ENCODE assay signal across 8 cellular contexts in the genomic region with DNA sequence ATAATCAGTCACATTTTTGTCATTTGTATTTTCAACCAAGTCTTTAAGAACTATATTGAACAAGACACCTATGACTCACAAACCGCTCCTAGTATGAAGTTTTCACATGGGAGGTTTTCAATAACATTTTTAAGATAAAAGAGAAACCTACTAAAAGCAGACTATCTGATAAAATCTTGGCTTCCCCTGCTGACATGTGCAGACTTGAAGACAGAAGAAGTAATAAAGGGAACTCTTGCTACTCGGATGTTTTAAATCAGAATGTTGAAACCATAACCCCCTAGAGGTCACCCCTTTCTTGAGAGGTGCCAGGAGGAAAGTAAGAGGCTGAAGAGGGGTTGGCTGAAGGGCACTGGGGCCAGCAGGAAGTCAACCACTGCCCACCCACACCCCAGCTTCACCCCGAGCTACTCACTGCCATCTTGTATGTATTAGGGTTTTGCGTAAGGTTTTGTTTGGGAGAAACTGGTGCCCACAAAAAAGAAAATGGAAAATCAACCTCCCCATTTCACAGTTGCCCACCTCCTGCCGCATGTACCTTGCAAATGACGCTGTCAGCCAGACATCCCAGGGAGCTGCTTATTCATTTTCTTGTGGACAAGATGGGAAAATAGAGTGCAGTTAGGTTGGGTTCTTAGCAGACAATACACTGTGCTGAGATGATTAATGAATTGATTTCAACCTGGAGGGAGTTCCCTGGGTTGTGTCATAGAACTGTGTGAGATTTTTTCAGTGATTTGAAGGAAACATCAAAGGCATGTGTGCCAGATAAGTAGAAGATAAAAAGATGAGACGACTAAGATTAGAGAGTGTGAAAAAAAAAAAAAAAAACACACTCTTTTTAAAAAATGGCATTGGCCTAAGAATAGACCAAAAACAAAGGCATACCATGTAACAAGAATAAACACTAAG.
DNase-seq lines count a peak whose midpoint lies in the region; ATAC-seq and TF ChIP-seq lines count a peak whose summit lies in the region.

No MANE protein-coding gene starts in this region.

- no peak for TF ChIP-seq POLR2A in stomach (IDR thresholded peaks at IDR 0.05)

- peak overlapping the region; percentile 81 for H3K27ac ChIP-seq in RWPE1
- peak overlapping the region; percentile 81 for H3K27ac ChIP-seq in naive thymus-derived CD4-positive, alpha-beta T cell (ENCODE audit: low read depth, low read length)
- no peak overlapping the region for H3K27ac ChIP-seq in stomach

- H3K27me3 ChIP-seq in naive thymus-derived CD4-positive, alpha-beta T cell (ENCODE audit: control insufficient read depth in 2 of 2, insufficient read depth in 2 of 2, low read length in 2 of 2), result no peaks in the 10 kb centered on the region
- H3K27me3 ChIP-seq in HAP-1 (ENCODE audit: low read depth), result no peaks in the 10 kb centered on the region
- H3K27me3 ChIP-seq in stomach, result no peaks in the 10 kb centered on the region

- peak overlapping the region; percentile 69 to 85 (median 78) for H3K4me3 Mint-ChIP-seq in naive thymus-derived CD4-positive, alpha-beta T cell

- DNase-seq in Caki2 (ENCODE audit: low read depth), result peak; percentile 47
- peak; percentile 67 for DNase-seq in RWPE1 (ENCODE audit: low spot score)
- peak; percentile 41 for DNase-seq in activated naive CD4-positive, alpha-beta T cell treated with anti-CD3 and anti-CD28 coated beads, Interleukin-2, amount 50 U/mL, for 16 hours
- peak in 8 of 9 donors; percentile 41 to 72 (median 58) for DNase-seq in naive thymus-derived CD4-positive, alpha-beta T cell
- DNase-seq in HAP-1 (ENCODE audit: low spot score in 2 of 2), result no peak
- no peak for DNase-seq in stomach
- DNase-seq in mesenteric fat pad (ENCODE audit: low spot score), result no peak
- DNase-seq in COLO668 (lab: John Stamatoyannopoulos, UW; ENCODE audit: unreplicated experiment), result no peak

- CTCF ChIA-PET in RWPE1 (lab: Yijun Ruan, JAX), result no interaction called here
- CTCF ChIA-PET in naive thymus-derived CD4-positive, alpha-beta T cell (lab: Charles Lee), result interaction anchor here (1.1 kb wide), 1 partner anchor 103 kb away, joined by 3 read pairs; no protein-coding TSS in a partner anchor

- peaks cover 30 to 40% of the 10 kb centered on the region in 2 donors for H3K4me1 ChIP-seq in naive thymus-derived CD4-positive, alpha-beta T cell (ENCODE audit: control insufficient read depth in 2 of 2, insufficient read depth in 2 of 2, low read length in 2 of 2)
- H3K4me1 ChIP-seq in HAP-1 (peaks cover 23% of the 10 kb centered on the region), stomach (peaks cover 0 to 19% (median 8%) of the 10 kb centered on the region in 4 donors)

- POLR2A ChIA-PET in RWPE1 (lab: Yijun Ruan, JAX; ENCODE audit: low non-redundant PET), result no interaction called here
- POLR2A ChIA-PET in naive thymus-derived CD4-positive, alpha-beta T cell (lab: Charles Lee), result interaction anchor here (0.5 to 1.2 kb wide), 3 partner anchors 12 to 94 kb away, joined by 3 read pairs; no protein-coding TSS in a partner anchor

- H3K36me3 ChIP-seq in naive thymus-derived CD4-positive, alpha-beta T cell (ENCODE audit: control insufficient read depth in 2 of 3, insufficient read depth in 3 of 3, low read length in 3 of 3), result no peaks in the 10 kb centered on the region
- no peaks in the 10 kb centered on the region for H3K36me3 ChIP-seq in HAP-1 (replicated peaks)
- H3K36me3 ChIP-seq in stomach, result no peaks in the 10 kb centered on the region

- H3K9me3 Mint-ChIP-seq in naive thymus-derived CD4-positive, alpha-beta T cell, result peaks cover 0 to 18% (median 7%) of the 10 kb centered on the region in 11 donors

- peaks cover 35 to 69% (median 52%) of the 10 kb centered on the region in 7 donors for H3K4me1 Mint-ChIP-seq in naive thymus-derived CD4-positive, alpha-beta T cell

- WGBS in stomach, 5 donors, result 65 to 81% (median 75%) methylated on average over 7 of the region's 7 CpGs

- peak overlapping the region; percentile 34 for H3K4me3 ChIP-seq in naive thymus-derived CD4-positive, alpha-beta T cell (ENCODE audit: low read length)
- no peak overlapping the region for H3K4me3 ChIP-seq in HAP-1
- H3K4me3 ChIP-seq in stomach, result no peak overlapping the region

- H3K36me3 Mint-ChIP-seq in naive thymus-derived CD4-positive, alpha-beta T cell, result peaks cover 0 to 71% (median 0%) of the 10 kb centered on the region in 5 donors

- peak; percentile 81 for ATAC-seq in naive thymus-derived CD4-positive, alpha-beta T cell

- in situ Hi-C loops in Caki2 (cut with HindIII; ENCODE audit: low pct_unique_long_range_greater_than_20kb, low sequenced_read_pairs), result no loop called here
- in situ Hi-C loops in HAP-1 (cut with MboI; ENCODE audit: low sequenced_read_pairs), result no loop called here

- H3K27me3 Mint-ChIP-seq in naive thymus-derived CD4-positive, alpha-beta T cell, result no peaks in the 10 kb centered on the region

- TF ChIP-seq CTCF in RWPE1 (conservative IDR thresholded peaks at IDR 0.05; ENCODE audit: low read depth), result no peak
- TF ChIP-seq CTCF in stomach (IDR thresholded peaks at IDR 0.05), result no peak

- H3K27ac Mint-ChIP-seq in naive thymus-derived CD4-positive, alpha-beta T cell, result peak overlapping the region; percentile 92 to 99 (median 96)

- peaks cover 0 to 10% (median 0%) of the 10 kb centered on the region in 3 experiments for H3K9me3 ChIP-seq in naive thymus-derived CD4-positive, alpha-beta T cell (ENCODE audit: control insufficient read depth in 2 of 3, low read length in 3 of 3)
- H3K9me3 ChIP-seq in HAP-1, result no peaks in the 10 kb centered on the region; the same call in 1 of the 2 replicates
- peaks cover 0 to 4% (median 2%) of the 10 kb centered on the region in 4 donors for H3K9me3 ChIP-seq in stomach

- no peak for TF ChIP-seq EP300 in stomach (IDR thresholded peaks at IDR 0.05)

- intact Hi-C loops in naive thymus-derived CD4-positive, alpha-beta T cell (cut with micrococcal nuclease), result loop anchor here (1.0 to 5.0 kb wide), 10 partner anchors 9 to 283 kb away; partner anchors contain the start of gene TAB2 (in 2 of the 2)
- intact Hi-C loops in stomach (cut with DNase I; ENCODE audit: low total_unique reads), result no loop called here

Comparison
In these comparisons a context has a peak if more than half of its experiments do, and no peak if none do; other contexts are left out.
1. DNase-seq: peak in Caki2 (single experiment), RWPE1 (single experiment), activated naive CD4-positive, alpha-beta T cell treated with anti-CD3 and anti-CD28 coated beads, Interleukin-2, amount 50 U/mL, for 16 hours (single experiment) and naive thymus-derived CD4-positive, alpha-beta T cell (8 of 9); none in HAP-1 (0 of 2), stomach (single experiment), mesenteric fat pad (single experiment) and COLO668 (single experiment).
2. H3K27ac ChIP-seq: peak in RWPE1 (single experiment) and naive thymus-derived CD4-positive, alpha-beta T cell (single experiment); none in stomach (0 of 5).